In genomic region chr10:5776881-5777197, GRCh38 we compare ENCODE assay signal across 10 cellular contexts. TPM values are rescaled to one million over a fixed set of nuclear protein-coding genes. Genes with fewer than 3 reads are reported as not detected.
DNase-seq lines count a peak whose midpoint lies in the region; ATAC-seq and TF ChIP-seq lines count a peak whose summit lies in the region.
"Had no signal": no experiment of that assay in that cellular context is flagged by ENCODE, and none has a peak within 500 bp of the region (broad histone marks: within the 10 kb centered on the region; RNA-seq: fewer than 3 reads in every experiment).

No MANE protein-coding gene starts in this region.

- peaks cover 54 to 83% of the 10 kb centered on the region in 2 donors for H3K36me3 Mint-ChIP-seq in stimulated activated naive B cell treated with anti-CD40 and anti-IgM and Interleukin-4, amounts not matched to agents 10 μg/mL and 1 μg/mL and 100 μg/mL, for 72 hours
- H3K36me3 Mint-ChIP-seq in endodermal cell (ENCODE audit: low read depth) = peaks cover 76% of the 10 kb centered on the region

- WGBS in endodermal cell (ENCODE audit: insufficient coverage in 1 of 2, insufficient read length in 1 of 2), 2 experiments = 93 to 100% methylated on average over 2 to 3 of the region's 3 CpGs

- TF ChIP-seq CTCF in HL-60 (IDR thresholded peaks at IDR 0.05; ENCODE audit: insufficient read depth, low read length) = no peak
- TF ChIP-seq CTCF in ascending aorta (IDR thresholded peaks at IDR 0.05) = no peak
- TF ChIP-seq CTCF in right atrium auricular region (IDR thresholded peaks at IDR 0.05) = no peak
- TF ChIP-seq CTCF in endodermal cell (conservative IDR thresholded peaks at IDR 0.05) = no peak

- peaks cover 27 to 65% of the 10 kb centered on the region in 2 donors for H3K4me1 Mint-ChIP-seq in stimulated activated naive B cell treated with anti-CD40 and anti-IgM and Interleukin-4, amounts not matched to agents 10 μg/mL and 1 μg/mL and 100 μg/mL, for 72 hours
- peaks cover 3% of the 10 kb centered on the region for H3K4me1 Mint-ChIP-seq in endodermal cell

- H3K36me3 ChIP-seq in ascending aorta (peaks cover 8 to 16% of the 10 kb centered on the region in 2 donors), right atrium auricular region (peaks cover 15% of the 10 kb centered on the region), endodermal cell (ENCODE audit: control insufficient read depth, insufficient read depth, low read length) (peaks cover 84% of the 10 kb centered on the region)

- intact Hi-C loops in ascending aorta (cut with DNase I) = no loop called here

- H3K27ac Mint-ChIP-seq in stimulated activated naive B cell treated with anti-CD40 and anti-IgM and Interleukin-4, amounts not matched to agents 10 μg/mL and 1 μg/mL and 100 μg/mL, for 72 hours = peak overlapping the region; percentile 31
- H3K27ac Mint-ChIP-seq in endodermal cell = no peak overlapping the region

- H3K4me3 ChIP-seq in HL-60 (replicated peaks; ENCODE audit: insufficient read depth, low read length) (no peak overlapping the region), ascending aorta (peak overlapping the region; percentile 11 to 31), right atrium auricular region (no peak overlapping the region), endodermal cell (ENCODE audit: low read length) (no peak overlapping the region)

- no peak overlapping the region for H3K9ac ChIP-seq in endodermal cell (ENCODE audit: extremely low read depth, low read length, poor library complexity, severe bottlenecking)

- H3K27me3 Mint-ChIP-seq in stimulated activated naive B cell treated with anti-CD40 and anti-IgM and Interleukin-4, amounts not matched to agents 10 μg/mL and 1 μg/mL and 100 μg/mL, for 72 hours = no peaks in the 10 kb centered on the region
- H3K27me3 Mint-ChIP-seq in endodermal cell (ENCODE audit: insufficient read depth) = no peaks in the 10 kb centered on the region

- no peaks in the 10 kb centered on the region for H3K9me3 Mint-ChIP-seq in stimulated activated naive B cell treated with anti-CD40 and anti-IgM and Interleukin-4, amounts not matched to agents 10 μg/mL and 1 μg/mL and 100 μg/mL, for 72 hours
- no peaks in the 10 kb centered on the region for H3K9me3 Mint-ChIP-seq in endodermal cell

- no peak overlapping the region for H3K4me3 Mint-ChIP-seq in stimulated activated naive B cell treated with anti-CD40 and anti-IgM and Interleukin-4, amounts not matched to agents 10 μg/mL and 1 μg/mL and 100 μg/mL, for 72 hours
- H3K4me3 Mint-ChIP-seq in endodermal cell = no peak overlapping the region

- peaks cover 18 to 25% of the 10 kb centered on the region in 2 donors for H3K4me1 ChIP-seq in ascending aorta
- peaks cover 0 to 34% of the 10 kb centered on the region in 2 donors for H3K4me1 ChIP-seq in right atrium auricular region
- H3K4me1 ChIP-seq in endodermal cell (ENCODE audit: control insufficient read depth, insufficient read depth, low read length) = no peaks in the 10 kb centered on the region

- H3K9me3 ChIP-seq in ascending aorta (no peaks in the 10 kb centered on the region), right atrium auricular region (no peaks in the 10 kb centered on the region), endodermal cell (ENCODE audit: control insufficient read depth, low read length) (no peaks in the 10 kb centered on the region)

- peak overlapping the region; percentile 2; the same call in 1 of the 2 replicates for H3K27ac ChIP-seq in HL-60 (replicated peaks)
- peak overlapping the region; percentile 60 to 63 for H3K27ac ChIP-seq in ascending aorta
- H3K27ac ChIP-seq in right atrium auricular region = peak overlapping the region; percentile 53 to 62
- no peak overlapping the region for H3K27ac ChIP-seq in endodermal cell (ENCODE audit: low read depth, low read length)

- ATAC-seq in stimulated activated naive B cell treated with anti-CD40 and anti-IgM and Interleukin-4, amounts not matched to agents 10 μg/mL and 1 μg/mL and 100 μg/mL, for 72 hours (replicated peaks) = no peak
- ATAC-seq in HG03432 (IDR thresholded peaks at IDR 0.05; ENCODE audit: unreplicated experiment) = no peak

- DNase-seq in HL-60 (ENCODE audit: low read depth in 1 of 2, low spot score in 1 of 2) (no peak), ascending aorta (ENCODE audit: low spot score in 2 of 2) (no peak), right atrium auricular region (ENCODE audit: low spot score) (no peak), NCI-H1930 (lab: John Stamatoyannopoulos, UW) (no peak), endodermal cell (no peak), HK-2 (ENCODE audit: unreplicated experiment) (no peak)
- DNase-seq in stimulated activated naive B cell treated with anti-CD40 and anti-IgM and Interleukin-4, amounts not matched to agents 10 μg/mL and 1 μg/mL and 100 μg/mL, for 72 hours = no peak
- DNase-seq: activated CD4-positive, alpha-beta T cell treated with anti-CD3 and anti-CD28 coated beads, Interleukin-2, amount 50 U/mL, for 4 hours; small intestine had no signal

- no peaks in the 10 kb centered on the region for H3K27me3 ChIP-seq in HL-60 (ENCODE audit: insufficient read depth, poor library complexity, severe bottlenecking)
- no peaks in the 10 kb centered on the region for H3K27me3 ChIP-seq in ascending aorta
- H3K27me3 ChIP-seq in right atrium auricular region = no peaks in the 10 kb centered on the region
- H3K27me3 ChIP-seq in endodermal cell (ENCODE audit: control insufficient read depth, insufficient read depth, low read length, poor library complexity, severe bottlenecking) = no peaks in the 10 kb centered on the region

RNA-seq across cellular contexts. Expression of gene GDI2, which starts 36.4 kb away (rescaled TPM):
- 173 TPM for total RNA-seq in ascending aorta
- 100 to 1,000 TPM; 117 to 124 TPM for total RNA-seq in right atrium auricular region
- total RNA-seq in endodermal cell = 100 to 1,000 TPM; 299 to 337 TPM
- polyA plus RNA-seq in endodermal cell (2013, experiment 1 of 2) = 320 TPM
- polyA plus RNA-seq in endodermal cell (2013, experiment 2 of 2) = 310 TPM

Comparison
In these comparisons a context has a peak if more than half of its experiments do, and no peak if none do; other contexts are left out.
1. H3K4me3 ChIP-seq: peak in ascending aorta (2 of 2); none in HL-60 (single experiment), right atrium auricular region (0 of 2) and endodermal cell (single experiment).